ENCODE assay signal across 8 cellular contexts in the genomic region with DNA sequence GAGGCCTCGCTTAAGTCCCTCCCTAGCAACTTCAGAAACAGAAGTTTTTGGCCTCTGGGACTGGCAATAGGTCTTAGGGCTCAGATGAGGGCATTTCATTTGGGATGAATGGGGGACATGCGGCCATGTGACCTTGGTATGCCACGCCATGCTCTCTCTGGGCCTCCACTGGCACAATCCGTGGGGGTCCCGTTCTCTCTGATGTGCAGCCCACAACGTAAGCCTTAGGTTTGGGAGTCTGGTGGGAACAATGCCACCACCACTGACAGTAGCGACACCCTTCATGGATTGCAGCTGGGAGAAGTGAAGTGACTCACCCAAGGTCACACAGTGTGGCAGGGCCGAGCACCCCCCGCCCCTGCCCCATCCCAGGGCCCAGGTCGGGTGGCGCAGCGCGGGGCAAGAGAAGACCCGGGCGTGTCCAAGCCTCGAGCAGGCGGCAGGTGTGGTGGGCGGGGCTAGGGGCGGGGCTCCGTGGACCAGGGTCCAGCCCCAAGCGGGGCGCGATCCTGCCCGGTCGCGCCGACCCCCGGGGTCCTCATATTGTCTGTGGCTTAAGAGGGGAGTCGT. TPM values are rescaled to one million over a fixed set of nuclear protein-coding genes. Genes with fewer than 3 reads are reported as not detected.
DNase-seq lines count a peak whose midpoint lies in the region; ATAC-seq and TF ChIP-seq lines count a peak whose summit lies in the region.

No MANE protein-coding gene starts in this region.

- TF ChIP-seq EP300 in esophagus muscularis mucosa (IDR thresholded peaks at IDR 0.05): no peak

- H3K9ac ChIP-seq in trophoblast cell (ENCODE audit: low read length): no peak overlapping the region

- no peak overlapping the region for H4K12ac ChIP-seq in trophoblast cell (ENCODE audit: low read depth, low read length)

- peak overlapping the region; percentile 54 for H3K4me2 ChIP-seq in trophoblast cell (ENCODE audit: low read length)

- peak overlapping the region; percentile 15 for H4K91ac ChIP-seq in trophoblast cell (ENCODE audit: low read depth, low read length)

- H3K4me3 ChIP-seq in esophagus muscularis mucosa: peak overlapping the region; percentile 75 to 100 (median 92)
- H3K4me3 ChIP-seq in trophoblast cell (ENCODE audit: low read depth, low read length): no peak overlapping the region

- H3K27ac ChIP-seq in esophagus muscularis mucosa (replicated peaks in 1 of 4) (peak overlapping the region; percentile 91 to 100 (median 98)), trophoblast cell (ENCODE audit: low read depth, low read length) (no peak overlapping the region)

- peaks cover 19% of the 10 kb centered on the region for H3K79me2 ChIP-seq in trophoblast cell (ENCODE audit: control insufficient read depth, insufficient read depth, low read length, poor library complexity)

- H3K9me3 ChIP-seq in esophagus muscularis mucosa: no peaks in the 10 kb centered on the region
- H3K9me3 ChIP-seq in trophoblast cell (ENCODE audit: insufficient read depth, low read depth, low read length): no peaks in the 10 kb centered on the region

- H3K36me3 ChIP-seq in esophagus muscularis mucosa: peaks cover 8 to 26% (median 15%) of the 10 kb centered on the region in 4 donors
- no peaks in the 10 kb centered on the region for H3K36me3 ChIP-seq in trophoblast cell (ENCODE audit: control insufficient read depth in 1 of 2, insufficient read depth in 2 of 2, low read length in 2 of 2)

- no peaks in the 10 kb centered on the region for H3K27me3 ChIP-seq in esophagus muscularis mucosa
- H3K27me3 ChIP-seq in trophoblast cell (ENCODE audit: insufficient read depth, low read length): no peaks in the 10 kb centered on the region

- H3K23ac ChIP-seq in trophoblast cell (ENCODE audit: low read length): no peak overlapping the region

- H2BK5ac ChIP-seq in trophoblast cell (ENCODE audit: low read depth, low read length, poor library complexity): peak overlapping the region; percentile 5

- peak overlapping the region; percentile 69 for H2AFZ ChIP-seq in trophoblast cell (ENCODE audit: insufficient read depth, low read length, poor library complexity)

- no peak overlapping the region for H4K8ac ChIP-seq in trophoblast cell (ENCODE audit: low read depth, low read length)

- no peak for TF ChIP-seq CTCF in esophagus muscularis mucosa (IDR thresholded peaks at IDR 0.05)

- H3K18ac ChIP-seq in trophoblast cell (ENCODE audit: low read length): no peak overlapping the region

- no peak for TF ChIP-seq POLR2A in esophagus muscularis mucosa (IDR thresholded peaks at IDR 0.05; ENCODE audit: low read depth)

- no peak overlapping the region for H2AK5ac ChIP-seq in trophoblast cell (ENCODE audit: low read length)

- peaks cover 30% of the 10 kb centered on the region for H3K79me1 ChIP-seq in trophoblast cell (ENCODE audit: low read length)

- peak; percentile 63 for DNase-seq in NCI-H146 (lab: John Stamatoyannopoulos, UW)
- DNase-seq in NCI-H146 treated with DMSO at 0.1 percent for 48 hours (lab: John Stamatoyannopoulos, UW; ENCODE audit: unreplicated experiment): no peak
- peak; percentile 45 for DNase-seq in activated CD4-positive, alpha-beta T cell treated with anti-CD3 and anti-CD28 coated beads for 48 hours
- DNase-seq in esophagus muscularis mucosa (ENCODE audit: extremely low spot score): no peak
- peak; percentile 25 to 48 for DNase-seq in trophoblast cell
- no peak for DNase-seq in UCSD-AML1 (lab: John Stamatoyannopoulos, UW; ENCODE audit: unreplicated experiment)
- no peak for DNase-seq in GM19240 (ENCODE audit: insufficient read length, low spot score)

- intact Hi-C loops in esophagus muscularis mucosa (cut with DNase I): loop anchor here (2.0 to 10.0 kb wide), 4 partner anchors 119 to 555 kb away; no protein-coding TSS in a partner anchor

- WGBS in esophagus muscularis mucosa: 67% methylated on average over 6 of the region's 29 CpGs
- no CpG with 5 or more reads among the region's 29 CpGs for WGBS in trophoblast cell (ENCODE audit: extremely low coverage, insufficient coverage, insufficient read length)

- no peak for ATAC-seq in GM21619 (IDR thresholded peaks at IDR 0.05; ENCODE audit: unreplicated experiment)

- H3K4me1 ChIP-seq in esophagus muscularis mucosa (peaks cover 25 to 50% (median 44%) of the 10 kb centered on the region in 4 donors), trophoblast cell (ENCODE audit: control insufficient read depth in 1 of 2, insufficient read depth in 2 of 2, low read length in 2 of 2) (peaks cover 17 to 20% of the 10 kb centered on the region in 2 experiments)

- no peak overlapping the region for H2BK120ac ChIP-seq in trophoblast cell (ENCODE audit: insufficient read depth, low read length, poor library complexity)

- H3K4ac ChIP-seq in trophoblast cell (ENCODE audit: low read depth, low read length): no peak overlapping the region

- H2BK12ac ChIP-seq in trophoblast cell (ENCODE audit: low read length): peak overlapping the region; percentile 21

- H3K14ac ChIP-seq in trophoblast cell (ENCODE audit: low read length): no peak overlapping the region

RNA-seq across cellular contexts. Expression of gene CEBPB, which starts 0.9 kb away (rescaled TPM):
- 100 to 1,000 TPM; 105 to 195 (median 144) TPM for total RNA-seq in esophagus muscularis mucosa
- 167 and 177 TPM in 2 replicates for polyA plus RNA-seq in trophoblast cell (2013)

RNA-seq across cellular contexts. Expression of gene PEDS1, which starts 36.2 kb away (rescaled TPM):
- 10 to 100 TPM; 22.2 to 50.3 (median 30.7) TPM for total RNA-seq in esophagus muscularis mucosa
- 132 and 134 TPM in 2 replicates for polyA plus RNA-seq in trophoblast cell (2013)

Comparison
In these comparisons a context has a peak if more than half of its experiments do, and no peak if none do; other contexts are left out.
1. DNase-seq: peak in NCI-H146 (single experiment), activated CD4-positive, alpha-beta T cell treated with anti-CD3 and anti-CD28 coated beads for 48 hours (single experiment) and trophoblast cell (2 of 2); none in NCI-H146 treated with DMSO at 0.1 percent for 48 hours (single experiment), esophagus muscularis mucosa (single experiment), UCSD-AML1 (single experiment) and GM19240 (single experiment).